In the genomic region with DNA sequence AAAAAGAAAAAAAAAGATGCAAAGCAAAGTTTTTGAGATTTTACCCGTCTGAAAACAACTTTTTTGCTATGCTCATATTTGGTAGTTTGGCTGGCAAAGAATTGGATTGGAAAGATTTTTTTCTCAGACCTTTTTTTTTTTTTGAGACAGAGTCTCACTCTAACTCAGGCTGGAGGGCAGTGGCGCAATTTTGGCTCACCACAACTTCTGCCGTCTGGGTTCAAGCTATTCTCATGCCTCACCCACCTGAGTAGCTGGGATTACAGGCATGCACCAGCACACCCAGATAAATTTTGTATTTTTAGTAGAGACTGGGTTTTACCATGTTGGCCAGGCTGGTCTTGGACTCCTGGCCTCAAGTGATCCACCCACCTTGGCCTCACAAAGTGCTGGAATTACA, we compare ENCODE assay signal across 10 cellular contexts.
"Had no signal": no experiment of that assay in that cellular context is flagged by ENCODE, and none has a peak within 500 bp of the region (broad histone marks: within the 10 kb centered on the region; RNA-seq: fewer than 3 reads in every experiment).

No MANE protein-coding gene starts in this region.

- H3K9me3 ChIP-seq: body of pancreas, ovary, uterus had no signal

- H3K36me3 ChIP-seq: ovary, uterus had no signal

- ATAC-seq: body of pancreas; stimulated activated naive CD8-positive, alpha-beta T cell treated with anti-CD3 and anti-CD28 coated beads, Interleukin-15, amount 100 ng/mL, for 72 hours had no signal

- H3K27ac ChIP-seq: body of pancreas, hepatocyte, ovary, uterus had no signal

- H3K4me1 Mint-ChIP-seq: stimulated activated naive CD8-positive, alpha-beta T cell treated with anti-CD3 and anti-CD28 coated beads, Interleukin-15, amount 100 ng/mL, for 72 hours had no signal

- H3K4me1 ChIP-seq: body of pancreas, uterus had no signal

- H3K4me3 Mint-ChIP-seq: stimulated activated naive CD8-positive, alpha-beta T cell treated with anti-CD3 and anti-CD28 coated beads, Interleukin-15, amount 100 ng/mL, for 72 hours had no signal

- H3K9me3 Mint-ChIP-seq: stimulated activated naive CD8-positive, alpha-beta T cell treated with anti-CD3 and anti-CD28 coated beads, Interleukin-15, amount 100 ng/mL, for 72 hours had no signal

- DNase-seq: activated naive CD4-positive, alpha-beta T cell treated with anti-CD3 and anti-CD28 coated beads, Interleukin-2, amount 50 U/mL, for 16 hours; body of pancreas; effector memory CD4-positive, alpha-beta T cell; ovary; retina; stimulated activated CD4-positive, alpha-beta T cell treated with anti-CD3 and anti-CD28 coated beads, Interleukin-15, amount 100 ng/mL, for 24 hours; stimulated activated CD4-positive, alpha-beta T cell treated with anti-CD3 and anti-CD28 coated beads, Interleukin-4, amount 100 ng/mL, for 24 hours; stimulated activated naive CD8-positive, alpha-beta T cell treated with anti-CD3 and anti-CD28 coated beads, Interleukin-15, amount 100 ng/mL, for 72 hours; uterus had no signal

- H3K27me3 ChIP-seq: body of pancreas, hepatocyte, ovary, uterus had no signal

- H3K27me3 Mint-ChIP-seq: stimulated activated naive CD8-positive, alpha-beta T cell treated with anti-CD3 and anti-CD28 coated beads, Interleukin-15, amount 100 ng/mL, for 72 hours had no signal

- H3K4me3 ChIP-seq: body of pancreas, hepatocyte, ovary, uterus had no signal
